In the genomic region with DNA sequence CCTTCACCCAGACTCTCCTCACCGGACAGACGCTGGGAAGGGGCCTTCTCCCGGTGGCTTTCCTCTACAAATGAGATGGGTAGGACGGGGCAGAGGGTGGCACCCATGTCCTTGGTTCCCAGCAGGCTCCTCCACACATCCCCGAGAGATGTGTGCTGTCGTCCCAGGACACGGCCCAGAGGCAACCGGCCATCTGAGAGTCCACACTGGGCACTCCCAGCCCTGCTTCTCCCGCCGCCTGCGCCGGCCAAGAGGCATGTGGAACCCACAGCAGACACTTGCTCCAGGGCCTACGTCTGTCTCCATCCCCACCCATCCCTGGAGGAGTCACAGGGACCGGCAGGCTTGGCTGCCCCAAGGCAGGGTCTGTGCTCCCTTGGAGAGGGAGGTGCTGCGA, we compare ENCODE assay signal across 1 cellular context.
TF ChIP-seq lines count a peak whose summit lies in the region.

No MANE protein-coding gene starts in this region.

TF ChIP-seq in H1, 55 proteins besides CTCF, POLR2A, EP300 and RAD21:
- TF ChIP-seq SP4 (IDR thresholded peaks at IDR 0.05; ENCODE audit: low read length) (no peak), TEAD4 (IDR thresholded peaks at IDR 0.05; ENCODE audit: low read depth, low read length) (no peak), SRF (IDR thresholded peaks at IDR 0.05; ENCODE audit: low read depth, low read length) (no peak), SIRT6 (IDR thresholded peaks at IDR 0.05; ENCODE audit: low read length) (no peak), KDM5A (IDR thresholded peaks at IDR 0.05; ENCODE audit: low read length) (no peak), NANOG (IDR thresholded peaks at IDR 0.05; ENCODE audit: insufficient read depth, low read depth, low read length, poor library complexity, severe bottlenecking) (no peak)
- TF ChIP-seq, protein P1, sequence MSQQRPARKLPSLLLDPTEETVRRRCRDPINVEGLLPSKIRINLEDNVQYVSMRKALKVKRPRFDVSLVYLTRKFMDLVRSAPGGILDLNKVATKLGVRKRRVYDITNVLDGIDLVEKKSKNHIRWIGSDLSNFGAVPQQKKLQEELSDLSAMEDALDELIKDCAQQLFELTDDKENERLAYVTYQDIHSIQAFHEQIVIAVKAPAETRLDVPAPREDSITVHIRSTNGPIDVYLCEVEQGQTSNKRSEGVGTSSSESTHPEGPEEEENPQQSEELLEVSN (IDR thresholded peaks at IDR 0.05): no peak
- TF ChIP-seq, protein P2, sequence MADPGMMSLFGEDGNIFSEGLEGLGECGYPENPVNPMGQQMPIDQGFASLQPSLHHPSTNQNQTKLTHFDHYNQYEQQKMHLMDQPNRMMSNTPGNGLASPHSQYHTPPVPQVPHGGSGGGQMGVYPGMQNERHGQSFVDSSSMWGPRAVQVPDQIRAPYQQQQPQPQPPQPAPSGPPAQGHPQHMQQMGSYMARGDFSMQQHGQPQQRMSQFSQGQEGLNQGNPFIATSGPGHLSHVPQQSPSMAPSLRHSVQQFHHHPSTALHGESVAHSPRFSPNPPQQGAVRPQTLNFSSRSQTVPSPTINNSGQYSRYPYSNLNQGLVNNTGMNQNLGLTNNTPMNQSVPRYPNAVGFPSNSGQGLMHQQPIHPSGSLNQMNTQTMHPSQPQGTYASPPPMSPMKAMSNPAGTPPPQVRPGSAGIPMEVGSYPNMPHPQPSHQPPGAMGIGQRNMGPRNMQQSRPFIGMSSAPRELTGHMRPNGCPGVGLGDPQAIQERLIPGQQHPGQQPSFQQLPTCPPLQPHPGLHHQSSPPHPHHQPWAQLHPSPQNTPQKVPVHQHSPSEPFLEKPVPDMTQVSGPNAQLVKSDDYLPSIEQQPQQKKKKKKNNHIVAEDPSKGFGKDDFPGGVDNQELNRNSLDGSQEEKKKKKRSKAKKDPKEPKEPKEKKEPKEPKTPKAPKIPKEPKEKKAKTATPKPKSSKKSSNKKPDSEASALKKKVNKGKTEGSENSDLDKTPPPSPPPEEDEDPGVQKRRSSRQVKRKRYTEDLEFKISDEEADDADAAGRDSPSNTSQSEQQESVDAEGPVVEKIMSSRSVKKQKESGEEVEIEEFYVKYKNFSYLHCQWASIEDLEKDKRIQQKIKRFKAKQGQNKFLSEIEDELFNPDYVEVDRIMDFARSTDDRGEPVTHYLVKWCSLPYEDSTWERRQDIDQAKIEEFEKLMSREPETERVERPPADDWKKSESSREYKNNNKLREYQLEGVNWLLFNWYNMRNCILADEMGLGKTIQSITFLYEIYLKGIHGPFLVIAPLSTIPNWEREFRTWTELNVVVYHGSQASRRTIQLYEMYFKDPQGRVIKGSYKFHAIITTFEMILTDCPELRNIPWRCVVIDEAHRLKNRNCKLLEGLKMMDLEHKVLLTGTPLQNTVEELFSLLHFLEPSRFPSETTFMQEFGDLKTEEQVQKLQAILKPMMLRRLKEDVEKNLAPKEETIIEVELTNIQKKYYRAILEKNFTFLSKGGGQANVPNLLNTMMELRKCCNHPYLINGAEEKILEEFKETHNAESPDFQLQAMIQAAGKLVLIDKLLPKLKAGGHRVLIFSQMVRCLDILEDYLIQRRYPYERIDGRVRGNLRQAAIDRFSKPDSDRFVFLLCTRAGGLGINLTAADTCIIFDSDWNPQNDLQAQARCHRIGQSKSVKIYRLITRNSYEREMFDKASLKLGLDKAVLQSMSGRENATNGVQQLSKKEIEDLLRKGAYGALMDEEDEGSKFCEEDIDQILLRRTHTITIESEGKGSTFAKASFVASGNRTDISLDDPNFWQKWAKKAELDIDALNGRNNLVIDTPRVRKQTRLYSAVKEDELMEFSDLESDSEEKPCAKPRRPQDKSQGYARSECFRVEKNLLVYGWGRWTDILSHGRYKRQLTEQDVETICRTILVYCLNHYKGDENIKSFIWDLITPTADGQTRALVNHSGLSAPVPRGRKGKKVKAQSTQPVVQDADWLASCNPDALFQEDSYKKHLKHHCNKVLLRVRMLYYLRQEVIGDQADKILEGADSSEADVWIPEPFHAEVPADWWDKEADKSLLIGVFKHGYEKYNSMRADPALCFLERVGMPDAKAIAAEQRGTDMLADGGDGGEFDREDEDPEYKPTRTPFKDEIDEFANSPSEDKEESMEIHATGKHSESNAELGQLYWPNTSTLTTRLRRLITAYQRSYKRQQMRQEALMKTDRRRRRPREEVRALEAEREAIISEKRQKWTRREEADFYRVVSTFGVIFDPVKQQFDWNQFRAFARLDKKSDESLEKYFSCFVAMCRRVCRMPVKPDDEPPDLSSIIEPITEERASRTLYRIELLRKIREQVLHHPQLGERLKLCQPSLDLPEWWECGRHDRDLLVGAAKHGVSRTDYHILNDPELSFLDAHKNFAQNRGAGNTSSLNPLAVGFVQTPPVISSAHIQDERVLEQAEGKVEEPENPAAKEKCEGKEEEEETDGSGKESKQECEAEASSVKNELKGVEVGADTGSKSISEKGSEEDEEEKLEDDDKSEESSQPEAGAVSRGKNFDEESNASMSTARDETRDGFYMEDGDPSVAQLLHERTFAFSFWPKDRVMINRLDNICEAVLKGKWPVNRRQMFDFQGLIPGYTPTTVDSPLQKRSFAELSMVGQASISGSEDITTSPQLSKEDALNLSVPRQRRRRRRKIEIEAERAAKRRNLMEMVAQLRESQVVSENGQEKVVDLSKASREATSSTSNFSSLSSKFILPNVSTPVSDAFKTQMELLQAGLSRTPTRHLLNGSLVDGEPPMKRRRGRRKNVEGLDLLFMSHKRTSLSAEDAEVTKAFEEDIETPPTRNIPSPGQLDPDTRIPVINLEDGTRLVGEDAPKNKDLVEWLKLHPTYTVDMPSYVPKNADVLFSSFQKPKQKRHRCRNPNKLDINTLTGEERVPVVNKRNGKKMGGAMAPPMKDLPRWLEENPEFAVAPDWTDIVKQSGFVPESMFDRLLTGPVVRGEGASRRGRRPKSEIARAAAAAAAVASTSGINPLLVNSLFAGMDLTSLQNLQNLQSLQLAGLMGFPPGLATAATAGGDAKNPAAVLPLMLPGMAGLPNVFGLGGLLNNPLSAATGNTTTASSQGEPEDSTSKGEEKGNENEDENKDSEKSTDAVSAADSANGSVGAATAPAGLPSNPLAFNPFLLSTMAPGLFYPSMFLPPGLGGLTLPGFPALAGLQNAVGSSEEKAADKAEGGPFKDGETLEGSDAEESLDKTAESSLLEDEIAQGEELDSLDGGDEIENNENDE (IDR thresholded peaks at IDR 0.05; ENCODE audit: insufficient replicate concordance, low read length): no peak
